ENCODE assay signal across 8 cellular contexts in the genomic region with DNA sequence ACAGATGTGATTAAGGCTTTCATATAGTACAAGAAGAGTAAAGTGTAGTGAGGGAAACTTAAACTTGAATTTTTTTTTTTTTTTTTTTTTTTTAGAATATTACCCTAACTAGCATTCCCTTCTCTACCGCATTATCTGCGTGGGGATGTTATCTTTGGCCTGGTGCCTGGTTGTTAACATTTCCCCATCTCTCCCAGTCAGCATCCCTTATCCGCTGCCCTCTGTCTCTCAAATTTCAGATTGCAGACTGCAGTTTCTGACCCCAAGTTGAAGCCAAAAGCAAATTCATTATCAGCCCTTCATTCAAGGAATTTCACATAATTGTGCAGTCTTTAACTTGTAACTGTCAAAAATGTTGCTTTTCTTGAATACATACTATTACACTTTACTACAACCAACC.
DNase-seq lines count a peak whose midpoint lies in the region; ATAC-seq and TF ChIP-seq lines count a peak whose summit lies in the region.
"Had no signal": no experiment of that assay in that cellular context is flagged by ENCODE, and none has a peak within 500 bp of the region (broad histone marks: within the 10 kb centered on the region; RNA-seq: fewer than 3 reads in every experiment).

No MANE protein-coding gene starts in this region.

- H3K4me3 ChIP-seq in GM12864 (ENCODE audit: low read depth, low read length) (no peak overlapping the region), choroid plexus epithelial cell (ENCODE audit: low read depth, low read length) (no peak overlapping the region)

- ATAC-seq in HG03097 (IDR thresholded peaks at IDR 0.05; ENCODE audit: low FRiP score, unreplicated experiment) = no peak

- H3K4me3 Mint-ChIP-seq in nephron (no peak overlapping the region), glutamatergic neuron (ENCODE audit: unreplicated experiment) (no peak overlapping the region)

- H3K4me1 Mint-ChIP-seq in nephron (peaks cover 12% of the 10 kb centered on the region), glutamatergic neuron (ENCODE audit: low read depth, unreplicated experiment) (no peaks in the 10 kb centered on the region)

- H3K9me3 Mint-ChIP-seq in nephron = no peaks in the 10 kb centered on the region
- no peaks in the 10 kb centered on the region for H3K9me3 Mint-ChIP-seq in glutamatergic neuron (ENCODE audit: unreplicated experiment)

- H3K27ac Mint-ChIP-seq in nephron = no peak overlapping the region
- H3K27ac Mint-ChIP-seq in glutamatergic neuron (ENCODE audit: unreplicated experiment) = no peak overlapping the region

- peak; percentile 6 for TF ChIP-seq CTCF in GM12864 (IDR thresholded peaks at IDR 0.05; ENCODE audit: low read depth, low read length, missing control alignments)
- TF ChIP-seq CTCF in choroid plexus epithelial cell (conservative IDR thresholded peaks at IDR 0.05; ENCODE audit: low read depth, low read length) = peak; percentile 57
- TF ChIP-seq CTCF in nephron (IDR thresholded peaks at IDR 0.05; ENCODE audit: unreplicated experiment in 3 of 3) = peak; percentile 23 to 48 (median 39)
- TF ChIP-seq CTCF in glutamatergic neuron (IDR thresholded peaks at IDR 0.05; ENCODE audit: partially characterized antibody, unreplicated experiment) = no peak

- H3K27me3 Mint-ChIP-seq in nephron (ENCODE audit: low read depth) (no peaks in the 10 kb centered on the region), glutamatergic neuron (ENCODE audit: unreplicated experiment) (no peaks in the 10 kb centered on the region)

- no peaks in the 10 kb centered on the region for H3K36me3 Mint-ChIP-seq in nephron (ENCODE audit: low read depth)
- H3K36me3 Mint-ChIP-seq in glutamatergic neuron (ENCODE audit: unreplicated experiment) = no peaks in the 10 kb centered on the region

- DNase-seq in GM12864 (ENCODE audit: low read depth) (no peak), KBM-7 (peak; percentile 37), choroid plexus epithelial cell (ENCODE audit: low read depth) (peak; percentile 78), NCI-H187 treated with DMSO at 0.1 percent for 48 hours (lab: John Stamatoyannopoulos, UW) (no peak), glutamatergic neuron (no peak)
- DNase-seq: stimulated activated CD4-positive, alpha-beta T cell treated with anti-CD3 and anti-CD28 coated beads, Interleukin-1b, Interleukin-23, amount 100 ng/mL, for 48 hours had no signal

- in situ Hi-C loops in KBM-7 (cut with MboI; ENCODE audit: low pct_unique_long_range_greater_than_20kb, low sequenced_read_pairs) = no loop called here

Comparison
In these comparisons a context has a peak if more than half of its experiments do, and no peak if none do; other contexts are left out.
1. DNase-seq: peak in KBM-7 (single experiment) and choroid plexus epithelial cell (single experiment); none in GM12864 (single experiment), NCI-H187 treated with DMSO at 0.1 percent for 48 hours (single experiment) and glutamatergic neuron (single experiment).